Comparison of ENCODE assay signal across 1 cellular context in the genomic region with DNA sequence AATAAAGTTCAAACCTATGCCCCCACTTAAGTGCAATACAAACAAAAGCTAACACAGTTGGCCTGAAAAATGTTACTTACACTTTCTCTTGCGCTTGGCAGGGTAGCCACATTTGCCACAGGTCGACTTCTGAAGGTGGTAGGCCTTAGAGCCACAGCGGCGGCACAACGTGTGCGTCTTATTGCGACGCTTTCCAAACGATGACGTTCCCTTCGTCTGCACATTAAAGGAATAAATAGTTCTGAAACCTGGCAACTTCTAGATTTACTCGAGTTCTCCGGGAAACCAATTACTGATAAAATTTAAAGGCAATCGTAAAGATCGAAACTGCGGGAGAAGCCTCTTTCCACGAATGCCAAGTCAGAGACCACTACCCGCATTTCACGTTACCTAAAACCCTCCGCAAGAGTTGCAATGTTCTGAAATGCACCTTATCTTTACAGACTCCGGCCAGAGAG.
TF ChIP-seq lines count a peak whose summit lies in the region.

No MANE protein-coding gene starts in this region.

TF ChIP-seq in H1, 55 proteins besides CTCF, POLR2A, EP300 and RAD21 (continued from another document):
- no peak for TF ChIP-seq CTBP2 (IDR thresholded peaks at IDR 0.05; ENCODE audit: borderline replicate concordance, insufficient read depth, insufficient read length, low read length)
- no peak for TF ChIP-seq RBBP5 (IDR thresholded peaks at IDR 0.05; ENCODE audit: borderline replicate concordance, low read depth, low read length)
- TF ChIP-seq NANOG (IDR thresholded peaks at IDR 0.05; ENCODE audit: insufficient read depth, low read depth, low read length, poor library complexity, severe bottlenecking) = no peak
- TF ChIP-seq GTF2F1 (IDR thresholded peaks at IDR 0.05; ENCODE audit: borderline replicate concordance, low read depth, low read length) = no peak
- TF ChIP-seq MAFK (IDR thresholded peaks at IDR 0.05; ENCODE audit: low read depth, low read length) = no peak
- TF ChIP-seq ATF3 (IDR thresholded peaks at IDR 0.05; ENCODE audit: insufficient read depth, low read depth, low read length) = no peak
- TF ChIP-seq, protein P1, sequence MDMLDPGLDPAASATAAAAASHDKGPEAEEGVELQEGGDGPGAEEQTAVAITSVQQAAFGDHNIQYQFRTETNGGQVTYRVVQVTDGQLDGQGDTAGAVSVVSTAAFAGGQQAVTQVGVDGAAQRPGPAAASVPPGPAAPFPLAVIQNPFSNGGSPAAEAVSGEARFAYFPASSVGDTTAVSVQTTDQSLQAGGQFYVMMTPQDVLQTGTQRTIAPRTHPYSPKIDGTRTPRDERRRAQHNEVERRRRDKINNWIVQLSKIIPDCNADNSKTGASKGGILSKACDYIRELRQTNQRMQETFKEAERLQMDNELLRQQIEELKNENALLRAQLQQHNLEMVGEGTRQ (IDR thresholded peaks at IDR 0.05; ENCODE audit: low read length) = no peak
- TF ChIP-seq CHD2 (IDR thresholded peaks at IDR 0.05; ENCODE audit: low read length) = no peak
- peak; percentile 18; the same call in 1 of the 2 replicates for TF ChIP-seq SIX5 (IDR thresholded peaks at IDR 0.05; ENCODE audit: low read depth, low read length)
- TF ChIP-seq POLR2AphosphoS5 (IDR thresholded peaks at IDR 0.05; ENCODE audit: low read depth, low read length) = peak; percentile 59; the same call in 1 of the 2 replicates
- no peak for TF ChIP-seq YY1 (IDR thresholded peaks at IDR 0.05; ENCODE audit: low read depth, low read length)
- peak in 1 of 2 experiments; percentile 66; a peak in 1 of 4 replicates for TF ChIP-seq SIN3A (conservative IDR thresholded peaks at IDR 0.05 in 1 of 2, IDR thresholded peaks at IDR 0.05 in 1 of 2; ENCODE audit: low read depth in 1 of 2, low read length in 2 of 2)
- no peak for TF ChIP-seq EZH2 (IDR thresholded peaks at IDR 0.05; ENCODE audit: low read depth, low read length, severe bottlenecking)
